ENCODE assay signal across 1 cellular context in the genomic region with DNA sequence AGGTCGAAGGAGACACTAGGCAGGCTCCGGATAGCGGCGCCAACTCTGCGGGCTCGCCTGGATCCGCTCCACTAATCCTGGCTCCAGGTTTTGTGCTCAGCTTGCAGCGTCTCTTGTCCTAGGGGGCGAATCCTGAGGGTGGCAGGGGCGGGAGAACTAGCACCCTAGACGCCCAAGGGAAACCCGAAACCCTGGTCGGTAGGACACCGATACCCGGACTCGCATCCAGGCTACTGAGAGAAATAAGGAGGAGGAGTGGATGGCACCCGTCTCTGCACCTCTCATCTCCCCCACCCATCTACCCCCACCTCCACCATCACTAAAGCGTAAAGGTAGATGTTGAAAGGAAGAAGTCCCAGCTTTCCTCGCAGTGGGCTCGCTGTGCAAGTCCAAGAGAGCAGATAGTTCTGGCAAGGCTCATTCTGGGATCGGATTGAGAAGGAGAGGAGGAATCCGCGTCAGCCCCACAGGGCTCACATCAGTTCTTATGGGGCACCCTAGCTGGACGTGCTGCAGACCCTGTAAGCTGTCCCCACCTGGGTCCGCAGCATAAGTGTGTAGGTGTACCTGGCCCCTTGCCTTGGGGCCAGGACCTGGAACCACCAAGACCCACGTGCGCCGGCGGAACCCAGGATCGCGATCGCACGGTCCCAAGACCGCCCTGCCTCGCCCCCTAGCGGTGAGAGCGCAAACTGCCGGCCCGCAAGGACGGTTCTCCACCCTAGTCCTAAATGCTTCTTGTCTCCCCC.
A peak's percentile ranks its signal among the peaks of the same experiment; 100 is the strongest.
TF ChIP-seq lines count a peak whose summit lies in the region.

No MANE protein-coding gene starts in this region.

TF ChIP-seq in K562, 482 proteins besides CTCF, POLR2A, EP300 and RAD21 (continued from another document and continues in another):
- TF ChIP-seq, protein P1, sequence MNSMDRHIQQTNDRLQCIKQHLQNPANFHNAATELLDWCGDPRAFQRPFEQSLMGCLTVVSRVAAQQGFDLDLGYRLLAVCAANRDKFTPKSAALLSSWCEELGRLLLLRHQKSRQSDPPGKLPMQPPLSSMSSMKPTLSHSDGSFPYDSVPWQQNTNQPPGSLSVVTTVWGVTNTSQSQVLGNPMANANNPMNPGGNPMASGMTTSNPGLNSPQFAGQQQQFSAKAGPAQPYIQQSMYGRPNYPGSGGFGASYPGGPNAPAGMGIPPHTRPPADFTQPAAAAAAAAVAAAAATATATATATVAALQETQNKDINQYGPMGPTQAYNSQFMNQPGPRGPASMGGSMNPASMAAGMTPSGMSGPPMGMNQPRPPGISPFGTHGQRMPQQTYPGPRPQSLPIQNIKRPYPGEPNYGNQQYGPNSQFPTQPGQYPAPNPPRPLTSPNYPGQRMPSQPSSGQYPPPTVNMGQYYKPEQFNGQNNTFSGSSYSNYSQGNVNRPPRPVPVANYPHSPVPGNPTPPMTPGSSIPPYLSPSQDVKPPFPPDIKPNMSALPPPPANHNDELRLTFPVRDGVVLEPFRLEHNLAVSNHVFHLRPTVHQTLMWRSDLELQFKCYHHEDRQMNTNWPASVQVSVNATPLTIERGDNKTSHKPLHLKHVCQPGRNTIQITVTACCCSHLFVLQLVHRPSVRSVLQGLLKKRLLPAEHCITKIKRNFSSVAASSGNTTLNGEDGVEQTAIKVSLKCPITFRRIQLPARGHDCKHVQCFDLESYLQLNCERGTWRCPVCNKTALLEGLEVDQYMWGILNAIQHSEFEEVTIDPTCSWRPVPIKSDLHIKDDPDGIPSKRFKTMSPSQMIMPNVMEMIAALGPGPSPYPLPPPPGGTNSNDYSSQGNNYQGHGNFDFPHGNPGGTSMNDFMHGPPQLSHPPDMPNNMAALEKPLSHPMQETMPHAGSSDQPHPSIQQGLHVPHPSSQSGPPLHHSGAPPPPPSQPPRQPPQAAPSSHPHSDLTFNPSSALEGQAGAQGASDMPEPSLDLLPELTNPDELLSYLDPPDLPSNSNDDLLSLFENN (IDR thresholded peaks at IDR 0.05; ENCODE audit: low read depth in 2 of 2, low read length in 2 of 2) = no peak
- TF ChIP-seq EWSR1 (IDR thresholded peaks at IDR 0.05; ENCODE audit: borderline replicate concordance, low read depth, partially characterized antibody) (no peak), SAFB2 (IDR thresholded peaks at IDR 0.05; ENCODE audit: borderline replicate concordance, low read depth, low read length, severe bottlenecking) (no peak), NFRKB (IDR thresholded peaks at IDR 0.05; ENCODE audit: low read depth) (no peak), ILK (tag; IDR thresholded peaks at IDR 0.05; ENCODE audit: borderline replicate concordance, low read depth) (no peak), ZNF445 (CRISPR knock-in tag; IDR thresholded peaks at IDR 0.05; ENCODE audit: low read depth) (no peak), BRD4 (IDR thresholded peaks at IDR 0.05) (no peak), ZNF436 (CRISPR knock-in tag; IDR thresholded peaks at IDR 0.05) (no peak), BMI1 (IDR thresholded peaks at IDR 0.05; ENCODE audit: low read length) (no peak), CCNT2 (IDR thresholded peaks at IDR 0.05; ENCODE audit: borderline replicate concordance, extremely low read depth, insufficient read length, low read depth, low read length) (no peak), NFIX (CRISPR knock-in tag; IDR thresholded peaks at IDR 0.05; ENCODE audit: low read depth) (no peak), CBX3 (IDR thresholded peaks at IDR 0.05; ENCODE audit: borderline replicate concordance in 1 of 2, low read length in 2 of 2) (0 out of 3 replicates have a peak, but pooled peaks of 1 of the 2 experiments have one; percentile 16), U2AF1 (optimal IDR thresholded peaks at IDR 0.05; ENCODE audit: low read depth, low read length) (no peak), LARP7 (IDR thresholded peaks at IDR 0.05) (no peak), NONO (IDR thresholded peaks at IDR 0.05; ENCODE audit: low read depth in 2 of 2, low read length in 1 of 2) (no peak), MCM2 (IDR thresholded peaks at IDR 0.05; ENCODE audit: low read depth) (no peak), POLR2G (IDR thresholded peaks at IDR 0.05; ENCODE audit: low read depth, low read length) (0 out of 2 replicates have a peak, but pooled peaks have one; percentile 14), SNRNP70 (optimal IDR thresholded peaks at IDR 0.05; ENCODE audit: low read depth, low read length) (no peak), ZNF780A (CRISPR knock-in tag; IDR thresholded peaks at IDR 0.05) (no peak), TFAM (CRISPR knock-in tag; conservative IDR thresholded peaks at IDR 0.05) (no peak)
- TF ChIP-seq, protein P2, sequence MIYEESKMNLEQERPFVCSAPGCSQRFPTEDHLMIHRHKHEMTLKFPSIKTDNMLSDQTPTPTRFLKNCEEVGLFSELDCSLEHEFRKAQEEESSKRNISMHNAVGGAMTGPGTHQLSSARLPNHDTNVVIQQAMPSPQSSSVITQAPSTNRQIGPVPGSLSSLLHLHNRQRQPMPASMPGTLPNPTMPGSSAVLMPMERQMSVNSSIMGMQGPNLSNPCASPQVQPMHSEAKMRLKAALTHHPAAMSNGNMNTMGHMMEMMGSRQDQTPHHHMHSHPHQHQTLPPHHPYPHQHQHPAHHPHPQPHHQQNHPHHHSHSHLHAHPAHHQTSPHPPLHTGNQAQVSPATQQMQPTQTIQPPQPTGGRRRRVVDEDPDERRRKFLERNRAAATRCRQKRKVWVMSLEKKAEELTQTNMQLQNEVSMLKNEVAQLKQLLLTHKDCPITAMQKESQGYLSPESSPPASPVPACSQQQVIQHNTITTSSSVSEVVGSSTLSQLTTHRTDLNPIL (CRISPR knock-in tag; IDR thresholded peaks at IDR 0.05) = no peak
- TF ChIP-seq, protein P3, sequence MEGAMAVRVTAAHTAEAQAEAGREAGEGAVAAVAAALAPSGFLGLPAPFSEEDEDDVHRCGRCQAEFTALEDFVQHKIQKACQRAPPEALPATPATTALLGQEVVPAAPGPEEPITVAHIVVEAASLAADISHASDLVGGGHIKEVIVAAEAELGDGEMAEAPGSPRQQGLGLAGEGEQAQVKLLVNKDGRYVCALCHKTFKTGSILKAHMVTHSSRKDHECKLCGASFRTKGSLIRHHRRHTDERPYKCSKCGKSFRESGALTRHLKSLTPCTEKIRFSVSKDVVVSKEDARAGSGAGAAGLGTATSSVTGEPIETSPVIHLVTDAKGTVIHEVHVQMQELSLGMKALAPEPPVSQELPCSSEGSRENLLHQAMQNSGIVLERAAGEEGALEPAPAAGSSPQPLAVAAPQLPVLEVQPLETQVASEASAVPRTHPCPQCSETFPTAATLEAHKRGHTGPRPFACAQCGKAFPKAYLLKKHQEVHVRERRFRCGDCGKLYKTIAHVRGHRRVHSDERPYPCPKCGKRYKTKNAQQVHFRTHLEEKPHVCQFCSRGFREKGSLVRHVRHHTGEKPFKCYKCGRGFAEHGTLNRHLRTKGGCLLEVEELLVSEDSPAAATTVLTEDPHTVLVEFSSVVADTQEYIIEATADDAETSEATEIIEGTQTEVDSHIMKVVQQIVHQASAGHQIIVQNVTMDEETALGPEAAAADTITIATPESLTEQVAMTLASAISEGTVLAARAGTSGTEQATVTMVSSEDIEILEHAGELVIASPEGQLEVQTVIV (CRISPR knock-in tag; IDR thresholded peaks at IDR 0.05; ENCODE audit: borderline replicate concordance) = no peak
- TF ChIP-seq, protein P4, sequence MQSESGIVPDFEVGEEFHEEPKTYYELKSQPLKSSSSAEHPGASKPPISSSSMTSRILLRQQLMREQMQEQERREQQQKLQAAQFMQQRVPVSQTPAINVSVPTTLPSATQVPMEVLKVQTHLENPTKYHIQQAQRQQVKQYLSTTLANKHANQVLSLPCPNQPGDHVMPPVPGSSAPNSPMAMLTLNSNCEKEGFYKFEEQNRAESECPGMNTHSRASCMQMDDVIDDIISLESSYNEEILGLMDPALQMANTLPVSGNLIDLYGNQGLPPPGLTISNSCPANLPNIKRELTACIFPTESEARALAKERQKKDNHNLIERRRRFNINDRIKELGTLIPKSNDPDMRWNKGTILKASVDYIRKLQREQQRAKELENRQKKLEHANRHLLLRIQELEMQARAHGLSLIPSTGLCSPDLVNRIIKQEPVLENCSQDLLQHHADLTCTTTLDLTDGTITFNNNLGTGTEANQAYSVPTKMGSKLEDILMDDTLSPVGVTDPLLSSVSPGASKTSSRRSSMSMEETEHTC (IDR thresholded peaks at IDR 0.05) = no peak
- TF ChIP-seq, protein P5, sequence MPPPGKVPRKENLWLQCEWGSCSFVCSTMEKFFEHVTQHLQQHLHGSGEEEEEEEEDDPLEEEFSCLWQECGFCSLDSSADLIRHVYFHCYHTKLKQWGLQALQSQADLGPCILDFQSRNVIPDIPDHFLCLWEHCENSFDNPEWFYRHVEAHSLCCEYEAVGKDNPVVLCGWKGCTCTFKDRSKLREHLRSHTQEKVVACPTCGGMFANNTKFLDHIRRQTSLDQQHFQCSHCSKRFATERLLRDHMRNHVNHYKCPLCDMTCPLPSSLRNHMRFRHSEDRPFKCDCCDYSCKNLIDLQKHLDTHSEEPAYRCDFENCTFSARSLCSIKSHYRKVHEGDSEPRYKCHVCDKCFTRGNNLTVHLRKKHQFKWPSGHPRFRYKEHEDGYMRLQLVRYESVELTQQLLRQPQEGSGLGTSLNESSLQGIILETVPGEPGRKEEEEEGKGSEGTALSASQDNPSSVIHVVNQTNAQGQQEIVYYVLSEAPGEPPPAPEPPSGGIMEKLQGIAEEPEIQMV (tag; conservative IDR thresholded peaks at IDR 0.05; ENCODE audit: low read depth) = peak; percentile 65; the same call in 1 of the 2 replicates
- TF ChIP-seq, protein P6, sequence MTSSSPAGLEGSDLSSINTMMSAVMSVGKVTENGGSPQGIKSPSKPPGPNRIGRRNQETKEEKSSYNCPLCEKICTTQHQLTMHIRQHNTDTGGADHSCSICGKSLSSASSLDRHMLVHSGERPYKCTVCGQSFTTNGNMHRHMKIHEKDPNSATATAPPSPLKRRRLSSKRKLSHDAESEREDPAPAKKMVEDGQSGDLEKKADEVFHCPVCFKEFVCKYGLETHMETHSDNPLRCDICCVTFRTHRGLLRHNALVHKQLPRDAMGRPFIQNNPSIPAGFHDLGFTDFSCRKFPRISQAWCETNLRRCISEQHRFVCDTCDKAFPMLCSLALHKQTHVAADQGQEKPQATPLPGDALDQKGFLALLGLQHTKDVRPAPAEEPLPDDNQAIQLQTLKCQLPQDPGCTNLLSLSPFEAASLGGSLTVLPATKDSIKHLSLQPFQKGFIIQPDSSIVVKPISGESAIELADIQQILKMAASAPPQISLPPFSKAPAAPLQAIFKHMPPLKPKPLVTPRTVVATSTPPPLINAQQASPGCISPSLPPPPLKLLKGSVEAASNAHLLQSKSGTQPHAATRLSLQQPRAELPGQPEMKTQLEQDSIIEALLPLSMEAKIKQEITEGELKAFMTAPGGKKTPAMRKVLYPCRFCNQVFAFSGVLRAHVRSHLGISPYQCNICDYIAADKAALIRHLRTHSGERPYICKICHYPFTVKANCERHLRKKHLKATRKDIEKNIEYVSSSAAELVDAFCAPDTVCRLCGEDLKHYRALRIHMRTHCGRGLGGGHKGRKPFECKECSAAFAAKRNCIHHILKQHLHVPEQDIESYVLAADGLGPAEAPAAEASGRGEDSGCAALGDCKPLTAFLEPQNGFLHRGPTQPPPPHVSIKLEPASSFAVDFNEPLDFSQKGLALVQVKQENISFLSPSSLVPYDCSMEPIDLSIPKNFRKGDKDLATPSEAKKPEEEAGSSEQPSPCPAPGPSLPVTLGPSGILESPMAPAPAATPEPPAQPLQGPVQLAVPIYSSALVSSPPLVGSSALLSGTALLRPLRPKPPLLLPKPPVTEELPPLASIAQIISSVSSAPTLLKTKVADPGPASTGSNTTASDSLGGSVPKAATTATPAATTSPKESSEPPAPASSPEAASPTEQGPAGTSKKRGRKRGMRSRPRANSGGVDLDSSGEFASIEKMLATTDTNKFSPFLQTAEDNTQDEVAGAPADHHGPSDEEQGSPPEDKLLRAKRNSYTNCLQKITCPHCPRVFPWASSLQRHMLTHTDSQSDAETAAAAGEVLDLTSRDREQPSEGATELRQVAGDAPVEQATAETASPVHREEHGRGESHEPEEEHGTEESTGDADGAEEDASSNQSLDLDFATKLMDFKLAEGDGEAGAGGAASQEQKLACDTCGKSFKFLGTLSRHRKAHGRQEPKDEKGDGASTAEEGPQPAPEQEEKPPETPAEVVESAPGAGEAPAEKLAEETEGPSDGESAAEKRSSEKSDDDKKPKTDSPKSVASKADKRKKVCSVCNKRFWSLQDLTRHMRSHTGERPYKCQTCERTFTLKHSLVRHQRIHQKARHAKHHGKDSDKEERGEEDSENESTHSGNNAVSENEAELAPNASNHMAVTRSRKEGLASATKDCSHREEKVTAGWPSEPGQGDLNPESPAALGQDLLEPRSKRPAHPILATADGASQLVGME (CRISPR knock-in tag; IDR thresholded peaks at IDR 0.05) = no peak
- TF ChIP-seq, protein P7, sequence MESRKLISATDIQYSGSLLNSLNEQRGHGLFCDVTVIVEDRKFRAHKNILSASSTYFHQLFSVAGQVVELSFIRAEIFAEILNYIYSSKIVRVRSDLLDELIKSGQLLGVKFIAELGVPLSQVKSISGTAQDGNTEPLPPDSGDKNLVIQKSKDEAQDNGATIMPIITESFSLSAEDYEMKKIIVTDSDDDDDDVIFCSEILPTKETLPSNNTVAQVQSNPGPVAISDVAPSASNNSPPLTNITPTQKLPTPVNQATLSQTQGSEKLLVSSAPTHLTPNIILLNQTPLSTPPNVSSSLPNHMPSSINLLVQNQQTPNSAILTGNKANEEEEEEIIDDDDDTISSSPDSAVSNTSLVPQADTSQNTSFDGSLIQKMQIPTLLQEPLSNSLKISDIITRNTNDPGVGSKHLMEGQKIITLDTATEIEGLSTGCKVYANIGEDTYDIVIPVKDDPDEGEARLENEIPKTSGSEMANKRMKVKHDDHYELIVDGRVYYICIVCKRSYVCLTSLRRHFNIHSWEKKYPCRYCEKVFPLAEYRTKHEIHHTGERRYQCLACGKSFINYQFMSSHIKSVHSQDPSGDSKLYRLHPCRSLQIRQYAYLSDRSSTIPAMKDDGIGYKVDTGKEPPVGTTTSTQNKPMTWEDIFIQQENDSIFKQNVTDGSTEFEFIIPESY (CRISPR knock-in tag; IDR thresholded peaks at IDR 0.05) = no peak; the same call in 1 of the 2 replicates
- TF ChIP-seq, protein P8, sequence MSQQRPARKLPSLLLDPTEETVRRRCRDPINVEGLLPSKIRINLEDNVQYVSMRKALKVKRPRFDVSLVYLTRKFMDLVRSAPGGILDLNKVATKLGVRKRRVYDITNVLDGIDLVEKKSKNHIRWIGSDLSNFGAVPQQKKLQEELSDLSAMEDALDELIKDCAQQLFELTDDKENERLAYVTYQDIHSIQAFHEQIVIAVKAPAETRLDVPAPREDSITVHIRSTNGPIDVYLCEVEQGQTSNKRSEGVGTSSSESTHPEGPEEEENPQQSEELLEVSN (IDR thresholded peaks at IDR 0.05; ENCODE audit: borderline replicate concordance in 1 of 2, extremely low read depth in 1 of 2, insufficient read depth in 1 of 2, insufficient read length in 1 of 2, low read depth in 1 of 2, low read length in 1 of 2, poor library complexity in 1 of 2, severe bottlenecking in 1 of 2) = peak; percentile 84
- TF ChIP-seq, protein P9, sequence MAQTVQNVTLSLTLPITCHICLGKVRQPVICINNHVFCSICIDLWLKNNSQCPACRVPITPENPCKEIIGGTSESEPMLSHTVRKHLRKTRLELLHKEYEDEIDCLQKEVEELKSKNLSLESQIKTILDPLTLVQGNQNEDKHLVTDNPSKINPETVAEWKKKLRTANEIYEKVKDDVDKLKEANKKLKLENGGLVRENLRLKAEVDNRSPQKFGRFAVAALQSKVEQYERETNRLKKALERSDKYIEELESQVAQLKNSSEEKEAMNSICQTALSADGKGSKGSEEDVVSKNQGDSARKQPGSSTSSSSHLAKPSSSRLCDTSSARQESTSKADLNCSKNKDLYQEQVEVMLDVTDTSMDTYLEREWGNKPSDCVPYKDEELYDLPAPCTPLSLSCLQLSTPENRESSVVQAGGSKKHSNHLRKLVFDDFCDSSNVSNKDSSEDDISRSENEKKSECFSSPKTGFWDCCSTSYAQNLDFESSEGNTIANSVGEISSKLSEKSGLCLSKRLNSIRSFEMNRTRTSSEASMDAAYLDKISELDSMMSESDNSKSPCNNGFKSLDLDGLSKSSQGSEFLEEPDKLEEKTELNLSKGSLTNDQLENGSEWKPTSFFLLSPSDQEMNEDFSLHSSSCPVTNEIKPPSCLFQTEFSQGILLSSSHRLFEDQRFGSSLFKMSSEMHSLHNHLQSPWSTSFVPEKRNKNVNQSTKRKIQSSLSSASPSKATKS (CRISPR knock-in tag; IDR thresholded peaks at IDR 0.05) = no peak
